8 cellular contexts compared by ENCODE assay signal in genomic region chr2:64036343-64036742, GRCh38. TPM values are rescaled to one million over a fixed set of nuclear protein-coding genes. Genes with fewer than 3 reads are reported as not detected.
DNase-seq lines count a peak whose midpoint lies in the region; ATAC-seq, FAIRE-seq and TF ChIP-seq lines count a peak whose summit lies in the region.

No MANE protein-coding gene starts in this region.

- no peak for TF ChIP-seq POLR2A in thyroid gland (IDR thresholded peaks at IDR 0.05)

- peaks cover 48% of the 10 kb centered on the region for H3K4me1 Mint-ChIP-seq in activated T-helper 2 cell treated with anti-CD3 and anti-CD28 coated beads, Interferon-gamma antibody, Interleukin-2, Interleukin-4, amounts not matched to agents 10 μg/mL and 5 μg/mL and 100 μg/mL, durations not matched to agents 14 hours and 24 hours and 36 hours (ENCODE audit: low read depth)

- H3K36me3 ChIP-seq in small intestine (ENCODE audit: control insufficient read depth in 2 of 2, insufficient read depth in 2 of 2, low read length in 2 of 2): no peaks in the 10 kb centered on the region
- H3K36me3 ChIP-seq in thyroid gland: no peaks in the 10 kb centered on the region

- intact Hi-C loops in activated T-helper 2 cell treated with anti-CD3 and anti-CD28 coated beads, Interferon-gamma antibody, Interleukin-2, Interleukin-4, amounts not matched to agents 10 μg/mL and 5 μg/mL and 100 μg/mL, durations not matched to agents 14 hours and 24 hours and 36 hours (cut with micrococcal nuclease): loop anchor here (1.0 to 10.0 kb wide), 6 partner anchors 28 to 696 kb away; partner anchors contain the start of genes MDH1, UGP2 and WDPCP
- intact Hi-C loops in thyroid gland (cut with DNase I): no loop called here

- DNase-seq in Jurkat, Clone E6-1 (ENCODE audit: low read depth, low spot score): peak; percentile 81
- peak; percentile 30 for DNase-seq in activated T-helper 2 cell treated with anti-CD3 and anti-CD28 coated beads, Interferon-gamma antibody, Interleukin-2, Interleukin-4, amounts not matched to agents 10 μg/mL and 5 μg/mL and 100 μg/mL, durations not matched to agents 14 hours and 24 hours and 36 hours (ENCODE audit: low spot score)
- DNase-seq in small intestine (peak; percentile 33), NCI-H2196 (lab: John Stamatoyannopoulos, UW; ENCODE audit: unreplicated experiment) (no peak), NCI-H1048 (lab: John Stamatoyannopoulos, UW) (no peak), thyroid gland (no peak)

- H3K27ac ChIP-seq in small intestine (ENCODE audit: low read depth in 1 of 2, low read length in 1 of 2) (peak overlapping the region in 1 of 2 donors; percentile 34), thyroid gland (no peak overlapping the region)

- peaks cover 27% of the 10 kb centered on the region for H3K9me3 Mint-ChIP-seq in activated T-helper 2 cell treated with anti-CD3 and anti-CD28 coated beads, Interferon-gamma antibody, Interleukin-2, Interleukin-4, amounts not matched to agents 10 μg/mL and 5 μg/mL and 100 μg/mL, durations not matched to agents 14 hours and 24 hours and 36 hours

- no peak overlapping the region for H3K4me3 ChIP-seq in Jurkat, Clone E6-1 (ENCODE audit: low read length)
- H3K4me3 ChIP-seq in small intestine (ENCODE audit: low read depth in 1 of 2, low read length in 2 of 2) (no peak overlapping the region), thyroid gland (replicated peaks in 1 of 3) (no peak overlapping the region)

- no peaks in the 10 kb centered on the region for H3K27me3 Mint-ChIP-seq in activated T-helper 2 cell treated with anti-CD3 and anti-CD28 coated beads, Interferon-gamma antibody, Interleukin-2, Interleukin-4, amounts not matched to agents 10 μg/mL and 5 μg/mL and 100 μg/mL, durations not matched to agents 14 hours and 24 hours and 36 hours (ENCODE audit: low read depth)

- H3K27ac Mint-ChIP-seq in activated T-helper 2 cell treated with anti-CD3 and anti-CD28 coated beads, Interferon-gamma antibody, Interleukin-2, Interleukin-4, amounts not matched to agents 10 μg/mL and 5 μg/mL and 100 μg/mL, durations not matched to agents 14 hours and 24 hours and 36 hours: peak overlapping the region; percentile 87

- H3K4me1 ChIP-seq in small intestine (ENCODE audit: control insufficient read depth in 2 of 2, insufficient read depth in 1 of 2, low read depth in 1 of 2, low read length in 1 of 2) (no peaks in the 10 kb centered on the region), thyroid gland (no peaks in the 10 kb centered on the region)

- H3K9me3 ChIP-seq in small intestine (ENCODE audit: control insufficient read depth, low read depth) (no peaks in the 10 kb centered on the region), thyroid gland (no peaks in the 10 kb centered on the region)

- whole genome bisulfite sequencing in small intestine, 3 donors: 50 to 81% (median 52%) methylated on average over 2 of the region's 2 CpGs
- 71 to 82% methylated on average over 2 of the region's 2 CpGs for WGBS in thyroid gland, 2 donors

- peak overlapping the region; percentile 19 for H3K4me3 Mint-ChIP-seq in activated T-helper 2 cell treated with anti-CD3 and anti-CD28 coated beads, Interferon-gamma antibody, Interleukin-2, Interleukin-4, amounts not matched to agents 10 μg/mL and 5 μg/mL and 100 μg/mL, durations not matched to agents 14 hours and 24 hours and 36 hours (ENCODE audit: low read depth)

- FAIRE-seq in small intestine (lab: Jason Lieb, UNC): no peak

- ATAC-seq in GM18502 (IDR thresholded peaks at IDR 0.05; ENCODE audit: poor library complexity, unreplicated experiment) (peak; percentile 97), GM21619 (IDR thresholded peaks at IDR 0.05; ENCODE audit: unreplicated experiment) (peak; percentile 98)

- H3K27me3 ChIP-seq in small intestine (ENCODE audit: control insufficient read depth in 2 of 2, insufficient read depth in 2 of 2, low read length in 2 of 2): no peaks in the 10 kb centered on the region
- H3K27me3 ChIP-seq in thyroid gland: no peaks in the 10 kb centered on the region

- TF ChIP-seq CTCF in thyroid gland (IDR thresholded peaks at IDR 0.05): no peak

- peaks cover 21% of the 10 kb centered on the region for H3K36me3 Mint-ChIP-seq in activated T-helper 2 cell treated with anti-CD3 and anti-CD28 coated beads, Interferon-gamma antibody, Interleukin-2, Interleukin-4, amounts not matched to agents 10 μg/mL and 5 μg/mL and 100 μg/mL, durations not matched to agents 14 hours and 24 hours and 36 hours (ENCODE audit: low read depth)

RNA-seq across cellular contexts. Expression of gene VPS54, which starts 17.1 kb away (rescaled TPM):
- polyA plus RNA-seq in Jurkat, Clone E6-1 (2012; ENCODE audit: insufficient read depth, insufficient read length): 8.5 TPM
- total RNA-seq in activated T-helper 2 cell treated with anti-CD3 and anti-CD28 coated beads, Interferon-gamma antibody, Interleukin-2, Interleukin-4, amounts not matched to agents 10 μg/mL and 5 μg/mL and 100 μg/mL, durations not matched to agents 14 hours and 24 hours and 36 hours: 15.9 and 16.0 TPM in 2 replicates
- polyA plus RNA-seq in small intestine: 10 to 100 TPM; 12.3 to 21.7 (median 13.5) TPM
- 10 to 100 TPM; 34.4 to 40.8 (median 35.9) TPM for total RNA-seq in thyroid gland

Comparison
In these comparisons a context has a peak if more than half of its experiments do, and no peak if none do; other contexts are left out.
1. DNase-seq: peak in Jurkat, Clone E6-1 (single experiment), activated T-helper 2 cell treated with anti-CD3 and anti-CD28 coated beads, Interferon-gamma antibody, Interleukin-2, Interleukin-4, amounts not matched to agents 10 μg/mL and 5 μg/mL and 100 μg/mL, durations not matched to agents 14 hours and 24 hours and 36 hours (single experiment) and small intestine (single experiment); none in NCI-H2196 (single experiment), NCI-H1048 (single experiment) and thyroid gland (0 of 2).